Comparison of ENCODE assay signal across 8 cellular contexts in genomic region chr12:13101854-13102375, GRCh38. TPM values are rescaled to one million over a fixed set of nuclear protein-coding genes. Genes with fewer than 3 reads are reported as not detected.
DNase-seq lines count a peak whose midpoint lies in the region; ATAC-seq, FAIRE-seq and TF ChIP-seq lines count a peak whose summit lies in the region.

No MANE protein-coding gene starts in this region.

- H3K36me3 ChIP-seq in ascending aorta (no peaks in the 10 kb centered on the region), kidney (ENCODE audit: control insufficient read depth in 1 of 2, insufficient read depth in 2 of 2, low read length in 2 of 2) (no peaks in the 10 kb centered on the region)

- intact Hi-C loops in ascending aorta (cut with DNase I) (loop anchor here (1.0 to 10.0 kb wide), 4 partner anchors 71 to 377 kb away; partner anchors contain the start of genes DDX47 and EMP1), kidney (cut with DNase I) (no loop called here)

- H3K4me1 ChIP-seq in ascending aorta (peaks cover 10 to 37% of the 10 kb centered on the region in 2 donors), kidney (ENCODE audit: control insufficient read depth in 1 of 2, insufficient read depth in 1 of 2, low read depth in 1 of 2, low read length in 2 of 2) (peaks cover 17 to 24% of the 10 kb centered on the region in 2 donors)

- H3K9ac ChIP-seq in kidney (ENCODE audit: low read length in 2 of 2) = peak overlapping the region in 1 of 2 donors; percentile 79

- no peaks in the 10 kb centered on the region for H3K9me3 ChIP-seq in ascending aorta
- H3K9me3 ChIP-seq in kidney (ENCODE audit: control insufficient read depth in 1 of 2, low read length in 2 of 2) = no peaks in the 10 kb centered on the region

- H3K4me1 Mint-ChIP-seq in stimulated activated naive CD8-positive, alpha-beta T cell treated with anti-CD3 and anti-CD28 coated beads, Interleukin-15, Interleukin-2, amounts not matched to agents 100 ng/mL and 50 ng/mL, for 24 hours (ENCODE audit: low read depth) = peaks cover 67% of the 10 kb centered on the region

- TF ChIP-seq POLR2A in H54 (IDR thresholded peaks at IDR 0.05; ENCODE audit: low read depth, low read length) = no peak

- no peaks in the 10 kb centered on the region for H3K27me3 Mint-ChIP-seq in stimulated activated naive CD8-positive, alpha-beta T cell treated with anti-CD3 and anti-CD28 coated beads, Interleukin-15, Interleukin-2, amounts not matched to agents 100 ng/mL and 50 ng/mL, for 24 hours

- H3K4me3 ChIP-seq in ascending aorta (peak overlapping the region; percentile 53 to 63), kidney (ENCODE audit: low read length in 2 of 2) (peak overlapping the region; percentile 30 to 52)

- peak overlapping the region; percentile 70 for H3K4me3 Mint-ChIP-seq in stimulated activated naive CD8-positive, alpha-beta T cell treated with anti-CD3 and anti-CD28 coated beads, Interleukin-15, Interleukin-2, amounts not matched to agents 100 ng/mL and 50 ng/mL, for 24 hours

- H3K27me3 ChIP-seq in ascending aorta = no peaks in the 10 kb centered on the region

- TF ChIP-seq CTCF in ascending aorta (IDR thresholded peaks at IDR 0.05) (no peak), kidney (IDR thresholded peaks at IDR 0.05; ENCODE audit: borderline replicate concordance, extremely low read depth, insufficient read depth) (no peak)

- DNase-seq in H54 (ENCODE audit: insufficient read length, low spot score) = peak; percentile 45
- peak; percentile 3 for DNase-seq in NCI-H82 treated with DMSO at 0.1 percent for 48 hours (lab: John Stamatoyannopoulos, UW; ENCODE audit: unreplicated experiment)
- DNase-seq in ascending aorta (ENCODE audit: low spot score in 2 of 2) = no peak
- DNase-seq in kidney = no peak
- DNase-seq in DMS114 treated with DMSO at 0.1 percent for 48 hours (lab: John Stamatoyannopoulos, UW; ENCODE audit: unreplicated experiment) = no peak
- no peak for DNase-seq in NCI-H526 (lab: John Stamatoyannopoulos, UW)

- H3K9me3 Mint-ChIP-seq in stimulated activated naive CD8-positive, alpha-beta T cell treated with anti-CD3 and anti-CD28 coated beads, Interleukin-15, Interleukin-2, amounts not matched to agents 100 ng/mL and 50 ng/mL, for 24 hours = no peaks in the 10 kb centered on the region

- H3K27ac Mint-ChIP-seq in stimulated activated naive CD8-positive, alpha-beta T cell treated with anti-CD3 and anti-CD28 coated beads, Interleukin-15, Interleukin-2, amounts not matched to agents 100 ng/mL and 50 ng/mL, for 24 hours = peak overlapping the region; percentile 76

- peak; percentile 65 for FAIRE-seq in H54 (lab: Jason Lieb, UNC)
- FAIRE-seq in kidney (lab: Jason Lieb, UNC) = no peak

- ATAC-seq in HG02884 (IDR thresholded peaks at IDR 0.05; ENCODE audit: unreplicated experiment) = no peak

- no peaks in the 10 kb centered on the region for H3K36me3 Mint-ChIP-seq in stimulated activated naive CD8-positive, alpha-beta T cell treated with anti-CD3 and anti-CD28 coated beads, Interleukin-15, Interleukin-2, amounts not matched to agents 100 ng/mL and 50 ng/mL, for 24 hours (ENCODE audit: low read depth)

- H3K27ac ChIP-seq in ascending aorta = peak overlapping the region; percentile 92 to 94
- H3K27ac ChIP-seq in kidney (ENCODE audit: low read depth in 2 of 2, low read length in 2 of 2) = peak overlapping the region; percentile 87 to 94

RNA-seq across cellular contexts. Expression of gene GSG1, which starts 1.6 kb away (rescaled TPM):
- not detected for total RNA-seq in ascending aorta
- total RNA-seq in kidney = 0.19 TPM
- polyA plus RNA-seq in kidney (ENCODE audit: insufficient read depth, low read depth, low replicate concordance) = 0.34 TPM

RNA-seq across cellular contexts. Expression of gene FAM234B, which starts 57.7 kb away (rescaled TPM):
- total RNA-seq in ascending aorta (6.7 TPM), kidney (9.6 TPM)
- polyA plus RNA-seq in kidney (ENCODE audit: insufficient read depth, low read depth, low replicate concordance) = 9.6 TPM

Comparison
In these comparisons a context has a peak if more than half of its experiments do, and no peak if none do; other contexts are left out.
1. DNase-seq: peak in H54 (single experiment) and NCI-H82 treated with DMSO at 0.1 percent for 48 hours (single experiment); none in ascending aorta (0 of 2), kidney (single experiment), DMS114 treated with DMSO at 0.1 percent for 48 hours (single experiment) and NCI-H526 (0 of 2).